ENCODE assay signal across 11 cellular contexts in genomic region chr17:66972442-66972830, GRCh38. TPM values are rescaled to one million over a fixed set of nuclear protein-coding genes. Genes with fewer than 3 reads are reported as not detected.
"Had no signal": no experiment of that assay in that cellular context is flagged by ENCODE, and none has a peak within 500 bp of the region (broad histone marks: within the 10 kb centered on the region; RNA-seq: fewer than 3 reads in every experiment).

No MANE protein-coding gene starts in this region.

RNA-seq across cellular contexts. Expression of gene CACNG4, which starts 7.9 kb away (rescaled TPM):
- total RNA-seq: activated naive CD4-positive, alpha-beta T cell treated with anti-CD3 and anti-CD28 coated beads for 36 hours; activated naive CD4-positive, alpha-beta T cell treated with anti-CD3 and anti-CD28 coated beads, Interleukin-2, amount 50 U/mL, for 72 hours; activated naive CD8-positive, alpha-beta T cell treated with anti-CD3 and anti-CD28 coated beads for 36 hours; activated naive CD8-positive, alpha-beta T cell treated with anti-CD3 and anti-CD28 coated beads, Interleukin-2, amount 10 ng/mL, durations not matched to agents 7 days and 5 days; activated T-cell treated with anti-CD3 and anti-CD28 coated beads, Interleukin-2, amount 50 U/mL, for 72 hours; activated T-helper 1 cell treated with anti-CD3 and anti-CD28 coated beads, Interleukin-12 subunit alpha, Interleukin-12 subunit beta, Interleukin-2, Interleukin-4 antibody, amounts not matched to agents 30 ng/mL and 10 ng/mL and 1 ng/mL, durations not matched to agents 14 hours and 24 hours and 36 hours; activated T-helper 17 cell treated with anti-CD3 and anti-CD28 coated beads, Interleukin-2, amount 50 U/mL, for 72 hours; activated T-helper 2 cell treated with anti-CD3 and anti-CD28 coated beads, Interferon-gamma antibody, Interleukin-2, Interleukin-4, amounts not matched to agents 10 μg/mL and 5 μg/mL and 100 μg/mL, durations not matched to agents 14 hours and 24 hours and 36 hours; aorta; ascending aorta; bronchial epithelial cell had no signal
- polyA plus RNA-seq: aorta had no signal
